24 cellular contexts compared by ENCODE assay signal in genomic region chr22:44472583-44472982, GRCh38.
"Had no signal": no experiment of that assay in that cellular context is flagged by ENCODE, and none has a peak within 500 bp of the region (broad histone marks: within the 10 kb centered on the region; RNA-seq: fewer than 3 reads in every experiment).

No MANE protein-coding gene starts in this region.

- H3K9me3 ChIP-seq: pancreas, prostate gland, uterus had no signal

- DNase-seq: heart left ventricle; islet precursor cell; left lung; mesendoderm; midbrain; mucosa of descending colon; naive thymus-derived CD4-positive, alpha-beta T cell; pancreas; posterior cingulate gyrus; retina; stimulated activated CD4-positive, alpha-beta T cell treated with anti-CD3 and anti-CD28 coated beads, Interleukin-4, amount 100 ng/mL, for 24 hours; stimulated activated naive CD4-positive, alpha-beta T cell; uterus had no signal

- H3K4me3 Mint-ChIP-seq: naive thymus-derived CD4-positive, alpha-beta T cell; natural killer cell treated with Interleukin-12 subunit alpha and Interleukin-12 subunit beta and Interleukin-15 and Interleukin-18, amount 100 ng/mL, for 72 hours; stimulated activated effector memory CD8-positive, alpha-beta T cell treated with anti-CD3 and anti-CD28 coated beads, Interleukin-12 subunit alpha, Interleukin-12 subunit beta, amount 100 ng/mL, for 72 hours; stimulated activated naive CD8-positive, alpha-beta T cell treated with anti-CD3 and anti-CD28 coated beads, Interleukin-15, Interleukin-2, amounts not matched to agents 100 ng/mL and 50 ng/mL, for 24 hours; type B pancreatic cell had no signal

- H3K27ac ChIP-seq: heart left ventricle, left lung, pancreas, prostate gland, skin epidermis, suprapubic skin, tibial nerve, uterus had no signal

- H3K36me3 ChIP-seq: heart left ventricle, left lung, pancreas, prostate gland, spleen, suprapubic skin, tibial nerve, uterus had no signal

- H3K36me3 Mint-ChIP-seq: type B pancreatic cell had no signal

- ATAC-seq: left lung; mucosa of descending colon; naive thymus-derived CD4-positive, alpha-beta T cell; natural killer cell treated with Interleukin-12 subunit alpha and Interleukin-12 subunit beta and Interleukin-15 and Interleukin-18, amount 100 ng/mL, for 72 hours; pancreas; sciatic nerve; stimulated activated effector memory CD8-positive, alpha-beta T cell treated with anti-CD3 and anti-CD28 coated beads, Interleukin-12 subunit alpha, Interleukin-12 subunit beta, amount 100 ng/mL, for 72 hours had no signal

- H3K27ac Mint-ChIP-seq: naive thymus-derived CD4-positive, alpha-beta T cell; natural killer cell treated with Interleukin-12 subunit alpha and Interleukin-12 subunit beta and Interleukin-15 and Interleukin-18, amount 100 ng/mL, for 72 hours; stimulated activated effector memory CD8-positive, alpha-beta T cell treated with anti-CD3 and anti-CD28 coated beads, Interleukin-12 subunit alpha, Interleukin-12 subunit beta, amount 100 ng/mL, for 72 hours; stimulated activated naive CD8-positive, alpha-beta T cell treated with anti-CD3 and anti-CD28 coated beads, Interleukin-15, Interleukin-2, amounts not matched to agents 100 ng/mL and 50 ng/mL, for 24 hours; type B pancreatic cell had no signal

- H3K27me3 Mint-ChIP-seq: type B pancreatic cell had no signal

- H3K4me3 ChIP-seq: heart left ventricle, left lung, lung, mucosa of descending colon, pancreas, prostate gland, skin epidermis, spleen, suprapubic skin, tibial nerve, uterus had no signal

- H3K27me3 ChIP-seq: heart left ventricle, left lung, pancreas, suprapubic skin, tibial nerve, uterus had no signal

- H3K4me1 Mint-ChIP-seq: naive thymus-derived CD4-positive, alpha-beta T cell had no signal

- H3K4me1 ChIP-seq: heart left ventricle, left lung, pancreas, prostate gland, suprapubic skin, tibial nerve, uterus had no signal
